Comparison of ENCODE assay signal across 28 cellular contexts in genomic region chr18:65103864-65104263, GRCh38.
"Had no signal": no experiment of that assay in that cellular context is flagged by ENCODE, and none has a peak within 500 bp of the region (broad histone marks: within the 10 kb centered on the region; RNA-seq: fewer than 3 reads in every experiment).

No MANE protein-coding gene starts in this region.

- H3K27ac ChIP-seq: coronary artery, dorsolateral prefrontal cortex, epithelial cell of prostate, esophagus squamous epithelium, gastrocnemius medialis, heart right ventricle, left lung, lower lobe of right lung had no signal

- H3K4me1 ChIP-seq: esophagus squamous epithelium, gastrocnemius medialis, heart right ventricle, left lung, lower lobe of right lung had no signal

- H3K4me3 ChIP-seq: coronary artery, dorsolateral prefrontal cortex, esophagus squamous epithelium, gastrocnemius medialis, heart right ventricle, left lung, lower lobe of right lung, mucosa of descending colon had no signal

- ATAC-seq: effector memory CD8-positive, alpha-beta T cell; esophagus mucosa; gastrocnemius medialis; heart right ventricle; left cardiac atrium; left lung; left ventricle myocardium superior; lower lobe of right lung; mucosa of descending colon had no signal

- FAIRE-seq: colon, endometrium, islet of Langerhans, keratinocyte had no signal

- H3K27me3 ChIP-seq: dorsolateral prefrontal cortex, esophagus squamous epithelium, gastrocnemius medialis, heart right ventricle, left lung had no signal

- H3K36me3 ChIP-seq: esophagus squamous epithelium, gastrocnemius medialis, heart right ventricle, left lung, lower lobe of right lung had no signal

- H3K9me3 ChIP-seq: esophagus squamous epithelium, gastrocnemius medialis, left lung, lower lobe of right lung, mucosa of descending colon had no signal

- DNase-seq: dermis blood vessel endothelial cell; dorsolateral prefrontal cortex; effector CD4-positive, alpha-beta T cell; effector memory CD8-positive, alpha-beta T cell; endodermal cell; erythroblast; esophagus squamous epithelium; foreskin fibroblast; foreskin melanocyte; gastrocnemius medialis; glutamatergic neuron; head of caudate nucleus; heart right ventricle; hippocampal formation; left cardiac atrium; left lung; left ventricle myocardium superior; lower lobe of right lung; mesenchymal stem cell; mucosa of descending colon; naive B cell had no signal
